Comparison of ENCODE assay signal across 19 cellular contexts in the genomic region with DNA sequence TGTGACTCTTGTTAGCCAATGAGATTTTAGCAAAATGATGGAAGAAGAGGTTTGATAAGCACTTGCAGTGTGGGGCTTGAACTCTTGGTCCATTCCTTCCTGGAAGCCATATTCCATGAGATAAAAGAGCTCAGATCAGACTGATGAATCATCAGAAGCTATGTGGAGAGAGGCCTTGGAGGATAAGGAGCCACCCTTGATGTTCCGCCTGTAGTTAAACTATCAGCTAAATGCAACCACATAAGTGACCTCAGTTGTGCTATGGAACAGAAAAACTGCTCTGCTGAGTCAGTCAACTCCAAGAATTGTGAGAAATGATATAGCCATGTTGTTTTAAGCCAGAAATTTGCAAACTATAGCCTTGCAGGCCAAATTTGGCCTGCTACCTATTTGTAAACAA. TPM values are rescaled to one million over a fixed set of nuclear protein-coding genes. Genes with fewer than 3 reads are reported as not detected.
"Had no signal": no experiment of that assay in that cellular context is flagged by ENCODE, and none has a peak within 500 bp of the region (broad histone marks: within the 10 kb centered on the region; RNA-seq: fewer than 3 reads in every experiment).

No MANE protein-coding gene starts in this region.

- H3K4me3 ChIP-seq: lung, tibial nerve had no signal

- ATAC-seq: esophagus mucosa; foreskin keratinocyte; left lobe of liver; natural killer cell treated with Interleukin-12 subunit alpha and Interleukin-12 subunit beta and Interleukin-15 and Interleukin-18, amount 100 ng/mL, for 72 hours had no signal

- H3K9me3 ChIP-seq: neutrophil had no signal

- DNase-seq: activated CD4-positive, alpha-beta T cell treated with anti-CD3 and anti-CD28 coated beads for 1 hour; activated CD4-positive, alpha-beta T cell treated with anti-CD3 and anti-CD28 coated beads, Interleukin-2, amount 50 U/mL, for 4 hours; activated gamma-delta T cell; amniotic stem cell; cortex of kidney; effector CD4-positive, alpha-beta T cell; foreskin keratinocyte; glutamatergic neuron; hypothalamus had no signal

- H3K9ac ChIP-seq: parathyroid adenoma had no signal

- H3K79me2 ChIP-seq: parathyroid adenoma had no signal

- H3K27ac ChIP-seq: foreskin keratinocyte, neutrophil, parathyroid adenoma, tibial nerve, VCaP had no signal

- H2AFZ ChIP-seq: parathyroid adenoma had no signal

- H3K27me3 ChIP-seq: foreskin keratinocyte, neutrophil, tibial nerve had no signal

- H3K36me3 ChIP-seq: neutrophil, tibial nerve had no signal

- H3K4me1 ChIP-seq: foreskin keratinocyte, parathyroid adenoma, tibial nerve had no signal

RNA-seq across cellular contexts. Expression of gene GAP43, which starts 27.7 kb away (rescaled TPM):
- total RNA-seq: esophagus mucosa; foreskin keratinocyte; left lobe of liver; T-helper 1 cell treated with Interleukin-12 subunit alpha and Interleukin-12 subunit beta and Interleukin-4 antibody, amounts not matched to agents 30 ng/mL and 1 ng/mL, for 36 hours had no signal
- polyA plus RNA-seq: foreskin keratinocyte, keratinocyte had no signal
